8 cellular contexts compared by ENCODE assay signal in genomic region chr7:2632717-2633537, GRCh38.
DNase-seq lines count a peak whose midpoint lies in the region; ATAC-seq and TF ChIP-seq lines count a peak whose summit lies in the region.

No MANE protein-coding gene starts in this region.

- peaks cover 26% of the 10 kb centered on the region for H3K4me1 ChIP-seq in DND-41 (ENCODE audit: insufficient read depth, low read length)
- H3K4me1 ChIP-seq in HUES48 (ENCODE audit: control insufficient read depth, insufficient read depth, low read length), result peaks cover 9% of the 10 kb centered on the region

- TF ChIP-seq CTCF in DND-41 (IDR thresholded peaks at IDR 0.05; ENCODE audit: borderline replicate concordance, extremely low read depth, low read length, poor library complexity, severe bottlenecking), result no peak
- no peak for TF ChIP-seq CTCF in retinal pigment epithelial cell (conservative IDR thresholded peaks at IDR 0.05; ENCODE audit: low read depth, low read length)

- H3K4me3 ChIP-seq in DND-41 (ENCODE audit: low read depth in 1 of 2, low read length in 2 of 2) (peak overlapping the region; percentile 85 to 90), HUES48 (ENCODE audit: low read depth, low read length) (peak overlapping the region; percentile 90), retinal pigment epithelial cell (ENCODE audit: low read length) (peak overlapping the region; percentile 94)

- H3K27ac ChIP-seq in DND-41 (ENCODE audit: low read length) (peak overlapping the region; percentile 87), HUES48 (ENCODE audit: low read depth, low read length) (peak overlapping the region; percentile 68)

- no peaks in the 10 kb centered on the region for H3K9me3 ChIP-seq in DND-41 (ENCODE audit: insufficient read depth, low read length, severe bottlenecking)
- H3K9me3 ChIP-seq in HUES48 (ENCODE audit: control insufficient read depth, insufficient read depth, low read length), result no peaks in the 10 kb centered on the region

- H3K9ac ChIP-seq in DND-41 (ENCODE audit: low read depth, low read length), result peak overlapping the region; percentile 83
- H3K9ac ChIP-seq in HUES48 (ENCODE audit: low read depth, low read length), result peak overlapping the region; percentile 78

- DNase-seq in DND-41, result peak; percentile 93
- DNase-seq in SHP77 treated with DMSO at 0.1 percent for 48 hours (lab: John Stamatoyannopoulos, UW), result peak; percentile 68
- peak; percentile 76 for DNase-seq in amniotic epithelial cell (ENCODE audit: low read depth)
- peak; percentile 82 for DNase-seq in hepatic stellate cell (ENCODE audit: low spot score)
- DNase-seq in retinal pigment epithelial cell (ENCODE audit: low read depth), result no peak

- peaks cover 64% of the 10 kb centered on the region for H3K79me2 ChIP-seq in DND-41 (ENCODE audit: insufficient read depth, low read length)

- peaks cover 55% of the 10 kb centered on the region for H4K20me1 ChIP-seq in DND-41 (ENCODE audit: insufficient read depth, low read length)

- H3K36me3 ChIP-seq in DND-41 (ENCODE audit: insufficient read depth, low read length) (peaks cover 40% of the 10 kb centered on the region), HUES48 (ENCODE audit: control insufficient read depth, insufficient read depth, low read length) (0 out of 2 replicates have a peak, but pooled peaks cover 7% of the 10 kb centered on the region)

- H3K27me3 ChIP-seq in DND-41 (ENCODE audit: insufficient read depth, low read length, poor library complexity) (no peaks in the 10 kb centered on the region), HUES48 (ENCODE audit: control insufficient read depth, insufficient read depth, low read length) (no peaks in the 10 kb centered on the region)

- peak overlapping the region; percentile 80 for H3K4me2 ChIP-seq in DND-41 (ENCODE audit: insufficient read depth, low read length)

- peak; percentile 83 for ATAC-seq in DND-41 (ENCODE audit: insufficient read depth, low read depth)
- no peak for ATAC-seq in GM21576 (IDR thresholded peaks at IDR 0.05; ENCODE audit: unreplicated experiment)
- no peak for ATAC-seq in HG02840 (IDR thresholded peaks at IDR 0.05; ENCODE audit: low FRiP score, unreplicated experiment)

- peak overlapping the region; percentile 67 for H2AFZ ChIP-seq in DND-41 (ENCODE audit: low read depth, low read length)
